Comparison of ENCODE assay signal across 6 cellular contexts in the genomic region with DNA sequence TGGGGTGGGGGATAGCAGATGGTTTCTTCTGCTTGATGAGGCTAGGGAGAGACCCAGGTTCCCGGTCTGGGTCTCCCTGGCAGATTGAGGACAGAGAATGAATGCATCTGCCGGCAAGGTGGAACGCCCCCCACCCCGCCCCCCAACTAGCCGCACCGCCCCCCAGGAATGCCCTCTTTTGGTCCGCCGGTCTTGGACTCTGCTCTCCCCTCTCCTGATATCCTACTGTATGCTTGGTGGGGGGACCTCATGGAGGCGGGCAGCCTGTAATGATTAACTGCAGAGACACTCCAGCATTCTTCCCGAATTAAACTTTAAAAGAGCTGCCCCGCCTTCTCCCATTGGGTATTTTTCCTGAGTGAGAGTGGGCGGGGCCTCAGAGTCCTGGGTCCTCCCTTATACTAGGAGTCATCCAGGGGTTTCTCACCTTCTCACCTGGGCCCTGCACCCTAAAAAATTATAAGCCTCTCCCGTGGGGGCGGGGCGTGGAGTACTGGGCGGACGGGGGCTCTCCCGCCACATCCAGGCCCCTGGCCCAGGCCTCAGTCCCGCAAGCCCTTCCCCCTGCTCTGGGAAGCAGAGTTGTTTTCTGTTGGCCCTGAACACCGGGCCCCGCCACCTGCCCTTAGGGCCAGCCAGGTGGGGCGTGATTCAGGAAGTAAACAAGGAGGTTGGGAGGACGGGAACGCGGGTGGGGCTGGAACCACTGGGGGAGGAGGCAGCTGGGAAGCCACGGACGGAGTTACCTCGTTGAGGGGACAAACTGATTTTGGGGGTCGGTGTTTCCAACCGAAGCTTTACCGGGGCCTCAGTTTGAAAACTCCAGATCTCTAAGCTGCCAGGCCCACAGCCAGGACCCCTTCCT. TPM values are rescaled to one million over a fixed set of nuclear protein-coding genes. Genes with fewer than 3 reads are reported as not detected.
DNase-seq lines count a peak whose midpoint lies in the region; ATAC-seq and TF ChIP-seq lines count a peak whose summit lies in the region.

No MANE protein-coding gene starts in this region.

- POLR2A ChIA-PET in Caco-2 (lab: Charles Lee), result interaction anchor here (0.6 to 1.5 kb wide), 8 partner anchors 9 to 361 kb away, joined by 4 to 24 read pairs (median 6); a partner anchor contains a TSS

- H3K36me3 ChIP-seq in Caco-2 (ENCODE audit: control insufficient read depth, insufficient read depth, low read length) (peaks cover 10% of the 10 kb centered on the region), iPS-15b (ENCODE audit: control insufficient read depth, insufficient read depth, low read length) (peaks cover 23% of the 10 kb centered on the region)

- H3K4me3 Mint-ChIP-seq in Caco-2 (ENCODE audit: unreplicated experiment), result peak overlapping the region; percentile 96

- H3K4me3 ChIP-seq in Caco-2 (ENCODE audit: low read depth, low read length) (peak overlapping the region; percentile 73), iPS-15b (ENCODE audit: low read depth, low read length) (peak overlapping the region; percentile 90)

- peak overlapping the region; percentile 42 for H3K9ac ChIP-seq in iPS-15b (ENCODE audit: low read depth, low read length)

- H3K9me3 Mint-ChIP-seq in Caco-2 (ENCODE audit: unreplicated experiment), result no peaks in the 10 kb centered on the region

- H3K4me1 ChIP-seq in Caco-2, result peaks cover 34% of the 10 kb centered on the region
- H3K4me1 ChIP-seq in iPS-15b (ENCODE audit: control insufficient read depth, insufficient read depth, low read length), result peaks cover 6% of the 10 kb centered on the region

- BruUV-seq in Caco-2 (replicated peaks; lab: Mats Ljungman, UMichigan), result no TSS peak

- ATAC-seq in HG03097 (IDR thresholded peaks at IDR 0.05; ENCODE audit: low FRiP score, unreplicated experiment), result no peak

- peak overlapping the region; percentile 53 for H3K27ac Mint-ChIP-seq in Caco-2 (ENCODE audit: unreplicated experiment)

- TF ChIP-seq CTCF in Caco-2 (IDR thresholded peaks at IDR 0.05; ENCODE audit: insufficient read depth in 1 of 2, low read depth in 1 of 2, low read length in 1 of 2, severe bottlenecking in 1 of 2, unreplicated experiment in 1 of 2), result no peak

- DNase-seq in Caco-2 (peak; percentile 92 to 95), NCI-H748 (lab: John Stamatoyannopoulos, UW; ENCODE audit: unreplicated experiment) (peak; percentile 84), SKM-1 (lab: John Stamatoyannopoulos, UW; ENCODE audit: unreplicated experiment) (no peak)
- no peak for DNase-seq in activated CD4-positive, CD25-positive, alpha-beta regulatory T cell (lab: John Stamatoyannopoulos, UW)

- no peaks in the 10 kb centered on the region for H3K27me3 ChIP-seq in Caco-2 (replicated peaks; ENCODE audit: control insufficient read depth, insufficient read depth, low read length)
- no peaks in the 10 kb centered on the region for H3K27me3 ChIP-seq in iPS-15b (ENCODE audit: control insufficient read depth, insufficient read depth, low read length)

- peaks cover 22% of the 10 kb centered on the region for H3K4me1 Mint-ChIP-seq in Caco-2 (ENCODE audit: low read depth, unreplicated experiment)

- H3K27me3 Mint-ChIP-seq in Caco-2 (ENCODE audit: insufficient read depth, unreplicated experiment), result no peaks in the 10 kb centered on the region

- H3K36me3 Mint-ChIP-seq in Caco-2 (ENCODE audit: insufficient read depth, unreplicated experiment), result peaks cover 76% of the 10 kb centered on the region

- CTCF ChIA-PET in Caco-2 (lab: Charles Lee), result interaction anchor here (0.6 to 1.7 kb wide), 11 partner anchors 9 to 277 kb away, joined by 3 to 19 read pairs (median 4); a partner anchor contains a TSS

- no peaks in the 10 kb centered on the region for H3K9me3 ChIP-seq in Caco-2
- H3K9me3 ChIP-seq in iPS-15b (ENCODE audit: control insufficient read depth, insufficient read depth, low read length), result no peaks in the 10 kb centered on the region

- intact Hi-C loops in Caco-2 (cut with micrococcal nuclease; ENCODE audit: unreplicated experiment), result loop anchor here (1.0 to 5.0 kb wide), 3 partner anchors 9 to 102 kb away; a partner anchor contains a TSS

RNA-seq across cellular contexts. Expression of a gene that starts 1.5 kb away (rescaled TPM):
- 83.3 and 98.6 TPM in 2 replicates for total RNA-seq in Caco-2 (2022)

RNA-seq across cellular contexts. Expression of a gene that starts 8.9 kb away (rescaled TPM):
- total RNA-seq in Caco-2 (2022), result 42.9 and 46.3 TPM in 2 replicates

RNA-seq across cellular contexts. Expression of a gene that starts 39.4 kb away (rescaled TPM):
- 121 and 124 TPM in 2 replicates for total RNA-seq in Caco-2 (2022)

RNA-seq across cellular contexts. Expression of a gene that starts 51.4 kb away (rescaled TPM):
- total RNA-seq in Caco-2 (2022), result 14.7 and 17.4 TPM in 2 replicates

Comparison
In these comparisons a context has a peak if more than half of its experiments do, and no peak if none do; other contexts are left out.
1. DNase-seq: peak in Caco-2 (2 of 2) and NCI-H748 (single experiment); none in activated CD4-positive, CD25-positive, alpha-beta regulatory T cell (0 of 4) and SKM-1 (single experiment).